Comparison of ENCODE assay signal across 19 cellular contexts in the genomic region with DNA sequence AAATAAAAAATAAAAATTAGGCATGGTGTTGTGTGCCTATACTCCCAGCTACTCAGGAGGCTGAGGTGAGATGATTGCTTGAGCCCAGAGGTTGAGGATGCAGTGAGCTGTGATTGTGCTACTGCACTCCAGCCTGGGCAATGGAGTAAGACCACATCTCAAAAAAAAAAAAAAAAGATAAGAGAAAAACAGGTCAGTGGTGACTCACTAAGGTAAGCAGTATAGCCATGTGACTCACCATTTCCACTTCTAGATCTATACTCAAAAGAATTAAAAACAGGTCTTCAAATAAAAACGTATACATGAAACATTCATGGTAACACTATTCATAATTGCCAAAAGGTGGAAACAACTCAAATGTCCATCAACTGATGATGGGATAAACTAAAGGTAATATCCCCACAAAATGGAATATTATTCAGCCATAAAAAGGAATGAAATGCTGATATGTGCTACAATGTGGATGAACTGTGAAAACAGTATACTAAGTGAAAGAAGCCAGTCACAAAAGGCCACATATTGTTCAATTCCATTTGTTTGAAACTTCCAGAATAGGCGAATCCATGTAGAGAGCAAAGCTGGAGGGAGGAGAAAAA.
DNase-seq lines count a peak whose midpoint lies in the region; ATAC-seq, FAIRE-seq and TF ChIP-seq lines count a peak whose summit lies in the region.
"Had no signal": no experiment of that assay in that cellular context is flagged by ENCODE, and none has a peak within 500 bp of the region (broad histone marks: within the 10 kb centered on the region; RNA-seq: fewer than 3 reads in every experiment).

No MANE protein-coding gene starts in this region.

- peaks cover 74% of the 10 kb centered on the region for H3K4me1 ChIP-seq in HepG2 (ENCODE audit: insufficient read depth, low read length)
- H3K4me1 ChIP-seq: suprapubic skin had no signal

- no peaks in the 10 kb centered on the region for H3K27me3 ChIP-seq in HepG2 (ENCODE audit: control insufficient read depth in 1 of 2, insufficient read depth in 2 of 2, low read length in 2 of 2)
- H3K27me3 ChIP-seq: suprapubic skin had no signal

- H3K79me2 ChIP-seq in HepG2 (ENCODE audit: insufficient read depth, low read length): no peaks in the 10 kb centered on the region

- no peak for TF ChIP-seq CTCF in activated CD8-positive, alpha-beta T cell treated with anti-CD3 and anti-CD28 coated beads for 36 hours (IDR thresholded peaks at IDR 0.05)
- TF ChIP-seq CTCF in HepG2 (CRISPR knock-in tag; IDR thresholded peaks at IDR 0.05): no peak

- peak; percentile 65 for ATAC-seq in activated CD8-positive, alpha-beta T cell treated with anti-CD3 and anti-CD28 coated beads for 36 hours
- no peak for ATAC-seq in activated CD8-positive, alpha-beta T cell treated with anti-CD3 and anti-CD28 coated beads, Interleukin-2, amount 10 ng/mL, durations not matched to agents 7 days and 5 days
- ATAC-seq in activated naive CD8-positive, alpha-beta T cell treated with anti-CD3 and anti-CD28 coated beads, Interleukin-2, amount 50 U/mL, for 24 hours: peak; percentile 61
- no peak for ATAC-seq in HepG2
- no peak for ATAC-seq in HG02678 (IDR thresholded peaks at IDR 0.05; ENCODE audit: unreplicated experiment)
- ATAC-seq: GM12878, GM23338 had no signal

- no peak for DNase-seq in activated CD8-positive, alpha-beta T cell treated with anti-CD3 and anti-CD28 coated beads for 36 hours
- DNase-seq in activated CD8-positive, alpha-beta T cell treated with anti-CD3 and anti-CD28 coated beads, Interleukin-2, amount 10 ng/mL, durations not matched to agents 7 days and 5 days: no peak
- DNase-seq in HT1080 (ENCODE audit: low read depth): peak; percentile 58
- no peak for DNase-seq in activated naive CD8-positive, alpha-beta T cell treated with anti-CD3 and anti-CD28 coated beads, Interleukin-2, amount 50 U/mL, for 24 hours
- peak; percentile 56 for DNase-seq in HepG2 (ENCODE audit: low spot score)
- no peak for DNase-seq in GOT3 (lab: John Stamatoyannopoulos, UW)
- no peak for DNase-seq in germinal center (ENCODE audit: low spot score)
- DNase-seq: DMS153; NCI-H1694 treated with DMSO at 0.1 percent for 48 hours; NCI-H82; nucleus accumbens; stimulated activated CD4-positive, alpha-beta T cell treated with anti-CD3 and anti-CD28 coated beads, Interleukin-12 subunit alpha, Interleukin-12 subunit beta, amount 100 ng/mL, for 4 hours had no signal

- no peaks in the 10 kb centered on the region for H4K20me1 ChIP-seq in HepG2 (ENCODE audit: insufficient read depth, low read length)

- no peak overlapping the region for H3K4me3 Mint-ChIP-seq in activated CD8-positive, alpha-beta T cell treated with anti-CD3 and anti-CD28 coated beads for 36 hours
- no peak overlapping the region for H3K4me3 Mint-ChIP-seq in activated CD8-positive, alpha-beta T cell treated with anti-CD3 and anti-CD28 coated beads, Interleukin-2, amount 10 ng/mL, durations not matched to agents 7 days and 5 days
- no peak overlapping the region for H3K4me3 Mint-ChIP-seq in activated naive CD8-positive, alpha-beta T cell treated with anti-CD3 and anti-CD28 coated beads, Interleukin-2, amount 50 U/mL, for 24 hours
- H3K4me3 Mint-ChIP-seq: GM23338 had no signal

- no peak overlapping the region for H3K9ac ChIP-seq in HepG2 (ENCODE audit: insufficient read depth, low read depth, low read length)

- no peak overlapping the region for H3K27ac Mint-ChIP-seq in activated CD8-positive, alpha-beta T cell treated with anti-CD3 and anti-CD28 coated beads for 36 hours
- H3K27ac Mint-ChIP-seq in activated CD8-positive, alpha-beta T cell treated with anti-CD3 and anti-CD28 coated beads, Interleukin-2, amount 10 ng/mL, durations not matched to agents 7 days and 5 days: no peak overlapping the region
- H3K27ac Mint-ChIP-seq in activated naive CD8-positive, alpha-beta T cell treated with anti-CD3 and anti-CD28 coated beads, Interleukin-2, amount 50 U/mL, for 24 hours: no peak overlapping the region
- H3K27ac Mint-ChIP-seq: GM23338 had no signal

- no peaks in the 10 kb centered on the region for H3K36me3 Mint-ChIP-seq in activated CD8-positive, alpha-beta T cell treated with anti-CD3 and anti-CD28 coated beads for 36 hours (ENCODE audit: low read depth)
- no peaks in the 10 kb centered on the region for H3K36me3 Mint-ChIP-seq in activated CD8-positive, alpha-beta T cell treated with anti-CD3 and anti-CD28 coated beads, Interleukin-2, amount 10 ng/mL, durations not matched to agents 7 days and 5 days (ENCODE audit: low read depth)
- no peaks in the 10 kb centered on the region for H3K36me3 Mint-ChIP-seq in activated naive CD8-positive, alpha-beta T cell treated with anti-CD3 and anti-CD28 coated beads, Interleukin-2, amount 50 U/mL, for 24 hours (ENCODE audit: low read depth)

- POLR2A ChIA-PET in activated CD8-positive, alpha-beta T cell treated with anti-CD3 and anti-CD28 coated beads for 36 hours (lab: Charles Lee): no interaction called here
- POLR2A ChIA-PET in activated CD8-positive, alpha-beta T cell treated with anti-CD3 and anti-CD28 coated beads, Interleukin-2, amount 10 ng/mL, durations not matched to agents 7 days and 5 days (lab: Charles Lee): no interaction called here
- POLR2A ChIA-PET in HepG2 (lab: Yijun Ruan, JAX): interaction anchor here (1.3 kb wide), 1 partner anchor 20 kb away, joined by 3 read pairs; no protein-coding TSS in a partner anchor

- TF ChIP-seq EP300 in HepG2 (IDR thresholded peaks at IDR 0.05; ENCODE audit: low read depth in 2 of 2, low read length in 2 of 2) (peak in 1 of 2 experiments; percentile 40; a peak in 1 of 4 replicates), HepG2 (CRISPR knock-in tag; IDR thresholded peaks at IDR 0.05; ENCODE audit: borderline replicate concordance) (no peak)

- in situ Hi-C loops in HepG2 (cut with HindIII; ENCODE audit: extremely low pct_ligation_motif_present, low pct_unique_long_range_greater_than_20kb): no loop called here

- H3K27ac ChIP-seq in HepG2 (ENCODE audit: extremely low read length, insufficient read depth, low read length): no peak overlapping the region
- H3K27ac ChIP-seq: HL-60, suprapubic skin had no signal

- H3K4me2 ChIP-seq in HepG2 (ENCODE audit: low read depth, low read length): no peak overlapping the region
- H3K4me2 ChIP-seq: GM23338 had no signal

- no peaks in the 10 kb centered on the region for H3K36me3 ChIP-seq in HepG2 (replicated peaks in 1 of 2; ENCODE audit: control insufficient read depth in 1 of 2, insufficient read depth in 2 of 2, low read length in 2 of 2)
- H3K36me3 ChIP-seq: suprapubic skin had no signal

- TF ChIP-seq RAD21 in HepG2 (CRISPR knock-in tag; IDR thresholded peaks at IDR 0.05): no peak

- WGBS in HepG2 (ENCODE audit: low lambda C conversion rate): 72% methylated on average over 2 of the region's 2 CpGs

- BruUV-seq in HepG2 (replicated peaks; lab: Mats Ljungman, UMichigan): no TSS peak

- H3K9me3 ChIP-seq in HepG2 (ENCODE audit: low read length): no peaks in the 10 kb centered on the region
- H3K9me3 ChIP-seq: suprapubic skin had no signal

- peaks cover 22% of the 10 kb centered on the region for H3K4me1 Mint-ChIP-seq in activated CD8-positive, alpha-beta T cell treated with anti-CD3 and anti-CD28 coated beads for 36 hours (ENCODE audit: low read depth)
- peaks cover 22% of the 10 kb centered on the region for H3K4me1 Mint-ChIP-seq in activated CD8-positive, alpha-beta T cell treated with anti-CD3 and anti-CD28 coated beads, Interleukin-2, amount 10 ng/mL, durations not matched to agents 7 days and 5 days (ENCODE audit: low read depth)
- H3K4me1 Mint-ChIP-seq in activated naive CD8-positive, alpha-beta T cell treated with anti-CD3 and anti-CD28 coated beads, Interleukin-2, amount 50 U/mL, for 24 hours: peaks cover 26% of the 10 kb centered on the region

- H2AFZ ChIP-seq in HepG2 (ENCODE audit: low read length): no peak overlapping the region
- H2AFZ ChIP-seq: GM23338 had no signal

- H3K27me3 Mint-ChIP-seq in activated CD8-positive, alpha-beta T cell treated with anti-CD3 and anti-CD28 coated beads for 36 hours: no peaks in the 10 kb centered on the region
- H3K27me3 Mint-ChIP-seq in activated CD8-positive, alpha-beta T cell treated with anti-CD3 and anti-CD28 coated beads, Interleukin-2, amount 10 ng/mL, durations not matched to agents 7 days and 5 days (ENCODE audit: low read depth): peaks cover 3% of the 10 kb centered on the region
- no peaks in the 10 kb centered on the region for H3K27me3 Mint-ChIP-seq in activated naive CD8-positive, alpha-beta T cell treated with anti-CD3 and anti-CD28 coated beads, Interleukin-2, amount 50 U/mL, for 24 hours

- TF ChIP-seq POLR2A in HepG2 (IDR thresholded peaks at IDR 0.05; ENCODE audit: insufficient read depth in 1 of 2, low read depth in 2 of 2, low read length in 2 of 2): no peak

- intact Hi-C loops in activated CD8-positive, alpha-beta T cell treated with anti-CD3 and anti-CD28 coated beads for 36 hours (cut with micrococcal nuclease): no loop called here
- intact Hi-C loops in HepG2 (cut with micrococcal nuclease; ENCODE audit: unreplicated experiment): loop anchor here (5.0 kb wide), 1 partner anchor 38 kb away; no protein-coding TSS in a partner anchor

- FAIRE-seq in HepG2 (lab: Jason Lieb, UNC): no peak
- FAIRE-seq: endometrium, GM12878, islet of Langerhans had no signal

- CTCF ChIA-PET in activated CD8-positive, alpha-beta T cell treated with anti-CD3 and anti-CD28 coated beads for 36 hours (lab: Charles Lee): no interaction called here
- CTCF ChIA-PET in activated CD8-positive, alpha-beta T cell treated with anti-CD3 and anti-CD28 coated beads, Interleukin-2, amount 10 ng/mL, durations not matched to agents 7 days and 5 days (lab: Charles Lee): no interaction called here
- CTCF ChIA-PET in HepG2 (lab: Yijun Ruan, JAX; ENCODE audit: low intra/inter-chr PET ratio, low total read pairs): no interaction called here

- no peaks in the 10 kb centered on the region for H3K9me3 Mint-ChIP-seq in activated CD8-positive, alpha-beta T cell treated with anti-CD3 and anti-CD28 coated beads for 36 hours
- H3K9me3 Mint-ChIP-seq in activated CD8-positive, alpha-beta T cell treated with anti-CD3 and anti-CD28 coated beads, Interleukin-2, amount 10 ng/mL, durations not matched to agents 7 days and 5 days (ENCODE audit: insufficient read depth): no peaks in the 10 kb centered on the region
- no peaks in the 10 kb centered on the region for H3K9me3 Mint-ChIP-seq in activated naive CD8-positive, alpha-beta T cell treated with anti-CD3 and anti-CD28 coated beads, Interleukin-2, amount 50 U/mL, for 24 hours
- H3K9me3 Mint-ChIP-seq: GM23338 had no signal

- H3K4me3 ChIP-seq in HepG2 (replicated peaks in 1 of 3; ENCODE audit: insufficient read depth in 1 of 3, low read depth in 2 of 3, low read length in 3 of 3): no peak overlapping the region
- H3K4me3 ChIP-seq: GM12878, GM23338, suprapubic skin had no signal

Comparison
In these comparisons a context has a peak if more than half of its experiments do, and no peak if none do; other contexts are left out.
1. ATAC-seq: peak in activated CD8-positive, alpha-beta T cell treated with anti-CD3 and anti-CD28 coated beads for 36 hours (single experiment) and activated naive CD8-positive, alpha-beta T cell treated with anti-CD3 and anti-CD28 coated beads, Interleukin-2, amount 50 U/mL, for 24 hours (single experiment); none in activated CD8-positive, alpha-beta T cell treated with anti-CD3 and anti-CD28 coated beads, Interleukin-2, amount 10 ng/mL, durations not matched to agents 7 days and 5 days (single experiment), HepG2 (single experiment) and HG02678 (single experiment).
2. DNase-seq: peak in HT1080 (single experiment) and HepG2 (single experiment); none in activated CD8-positive, alpha-beta T cell treated with anti-CD3 and anti-CD28 coated beads for 36 hours (single experiment), activated CD8-positive, alpha-beta T cell treated with anti-CD3 and anti-CD28 coated beads, Interleukin-2, amount 10 ng/mL, durations not matched to agents 7 days and 5 days (single experiment), activated naive CD8-positive, alpha-beta T cell treated with anti-CD3 and anti-CD28 coated beads, Interleukin-2, amount 50 U/mL, for 24 hours (single experiment), GOT3 (single experiment) and germinal center (single experiment).